ENCODE assay signal across 9 cellular contexts in the genomic region with DNA sequence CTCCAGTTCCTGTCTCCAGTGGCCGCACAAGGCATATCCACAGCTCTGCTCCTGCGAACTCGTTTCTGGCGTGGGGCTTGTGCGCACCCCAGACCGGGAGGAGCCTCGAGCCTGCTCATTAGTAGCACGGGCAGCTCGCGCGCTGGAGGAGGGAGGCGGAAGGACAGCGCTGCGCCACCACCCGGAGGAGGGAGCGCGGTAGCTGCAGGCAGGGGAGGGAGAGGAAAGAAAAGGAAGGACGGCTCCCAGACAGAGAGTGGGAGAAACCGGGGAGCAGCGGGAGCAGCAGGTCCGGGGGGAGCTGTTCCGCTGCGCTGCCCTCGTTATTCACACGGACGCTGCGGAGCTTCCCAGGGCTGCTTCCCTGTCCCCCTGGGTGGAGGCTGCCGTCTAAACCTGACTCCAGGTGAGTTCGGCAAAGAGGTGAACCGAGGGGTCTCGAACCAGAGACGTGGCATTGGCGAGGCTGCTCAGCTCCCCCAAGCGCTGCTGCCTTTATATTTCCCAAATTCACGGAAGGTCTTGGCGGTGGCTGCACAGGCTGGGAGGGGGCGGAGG.
A peak's percentile ranks its signal among the peaks of the same experiment; 100 is the strongest.
DNase-seq lines count a peak whose midpoint lies in the region; ATAC-seq and TF ChIP-seq lines count a peak whose summit lies in the region.
"Had no signal": no experiment of that assay in that cellular context is flagged by ENCODE, and none has a peak within 500 bp of the region (broad histone marks: within the 10 kb centered on the region; RNA-seq: fewer than 3 reads in every experiment).

No MANE protein-coding gene starts in this region.

- TF ChIP-seq CTCF in AG09309 (IDR thresholded peaks at IDR 0.05; ENCODE audit: control insufficient read depth, insufficient read depth, low read depth, low read length, missing control alignments) = peak; percentile 65
- TF ChIP-seq CTCF in cardiac fibroblast (IDR thresholded peaks at IDR 0.05; ENCODE audit: low read depth, low read length) = peak; percentile 6
- TF ChIP-seq CTCF in lower lobe of right lung (IDR thresholded peaks at IDR 0.05) = no peak

- DNase-seq in AG09309 (ENCODE audit: low read depth) = peak; percentile 39
- DNase-seq in NCI-H1092 treated with DMSO at 0.1 percent for 48 hours (lab: John Stamatoyannopoulos, UW) = peak; percentile 43
- DNase-seq in cardiac fibroblast (ENCODE audit: low read depth in 2 of 2) = peak in 1 of 2 donors; percentile 26
- no peak for DNase-seq in lower lobe of right lung
- DNase-seq in epidermal melanocyte (ENCODE audit: insufficient read length, low spot score) = no peak
- no peak for DNase-seq in NCI-H1694 treated with DMSO at 0.1 percent for 48 hours (lab: John Stamatoyannopoulos, UW)
- DNase-seq in HT-29 (ENCODE audit: low spot score) = no peak
- DNase-seq: GF-D8 had no signal

- H3K4me3 ChIP-seq in AG09309 (ENCODE audit: control insufficient read depth, low read depth, low read length) (peak overlapping the region; percentile 76), cardiac fibroblast (replicated peaks in 1 of 2; ENCODE audit: low read depth in 2 of 2, low read length in 2 of 2) (peak overlapping the region in 1 of 2 donors; percentile 39), lower lobe of right lung (no peak overlapping the region)

- H3K27ac ChIP-seq in lower lobe of right lung = no peak overlapping the region

- H3K36me3 ChIP-seq in lower lobe of right lung = no peaks in the 10 kb centered on the region

- H3K4me1 ChIP-seq in lower lobe of right lung = no peaks in the 10 kb centered on the region

- ATAC-seq in lower lobe of right lung (peak; percentile 54 to 67), GM19397 (IDR thresholded peaks at IDR 0.05; ENCODE audit: unreplicated experiment) (no peak)

- H3K9me3 ChIP-seq in lower lobe of right lung = no peaks in the 10 kb centered on the region

- intact Hi-C loops in lower lobe of right lung (cut with DNase I) = no loop called here

- H3K27me3 ChIP-seq in lower lobe of right lung (ENCODE audit: low read depth) = no peaks in the 10 kb centered on the region

Comparison
In these comparisons a context has a peak if more than half of its experiments do, and no peak if none do; other contexts are left out.
1. DNase-seq: peak in AG09309 (single experiment) and NCI-H1092 treated with DMSO at 0.1 percent for 48 hours (single experiment); none in lower lobe of right lung (single experiment), epidermal melanocyte (single experiment), NCI-H1694 treated with DMSO at 0.1 percent for 48 hours (single experiment) and HT-29 (single experiment).